In the genomic region with DNA sequence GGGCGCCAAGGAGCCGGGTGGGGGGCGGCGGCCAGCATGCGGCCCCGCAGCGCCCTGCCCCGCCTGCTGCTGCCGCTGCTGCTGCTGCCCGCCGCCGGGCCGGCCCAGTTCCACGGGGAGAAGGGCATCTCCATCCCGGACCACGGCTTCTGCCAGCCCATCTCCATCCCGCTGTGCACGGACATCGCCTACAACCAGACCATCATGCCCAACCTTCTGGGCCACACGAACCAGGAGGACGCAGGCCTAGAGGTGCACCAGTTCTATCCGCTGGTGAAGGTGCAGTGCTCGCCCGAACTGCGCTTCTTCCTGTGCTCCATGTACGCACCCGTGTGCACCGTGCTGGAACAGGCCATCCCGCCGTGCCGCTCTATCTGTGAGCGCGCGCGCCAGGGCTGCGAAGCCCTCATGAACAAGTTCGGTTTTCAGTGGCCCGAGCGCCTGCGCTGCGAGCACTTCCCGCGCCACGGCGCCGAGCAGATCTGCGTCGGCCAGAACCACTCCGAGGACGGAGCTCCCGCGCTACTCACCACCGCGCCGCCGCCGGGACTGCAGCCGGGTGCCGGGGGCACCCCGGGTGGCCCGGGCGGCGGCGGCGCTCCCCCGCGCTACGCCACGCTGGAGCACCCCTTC, we compare ENCODE assay signal across 1 cellular context.
TF ChIP-seq lines count a peak whose summit lies in the region.

No MANE protein-coding gene starts in this region.

TF ChIP-seq in GM23338, 12 proteins besides CTCF, POLR2A, EP300 and RAD21 (continued from another document):
- TF ChIP-seq, protein P1, sequence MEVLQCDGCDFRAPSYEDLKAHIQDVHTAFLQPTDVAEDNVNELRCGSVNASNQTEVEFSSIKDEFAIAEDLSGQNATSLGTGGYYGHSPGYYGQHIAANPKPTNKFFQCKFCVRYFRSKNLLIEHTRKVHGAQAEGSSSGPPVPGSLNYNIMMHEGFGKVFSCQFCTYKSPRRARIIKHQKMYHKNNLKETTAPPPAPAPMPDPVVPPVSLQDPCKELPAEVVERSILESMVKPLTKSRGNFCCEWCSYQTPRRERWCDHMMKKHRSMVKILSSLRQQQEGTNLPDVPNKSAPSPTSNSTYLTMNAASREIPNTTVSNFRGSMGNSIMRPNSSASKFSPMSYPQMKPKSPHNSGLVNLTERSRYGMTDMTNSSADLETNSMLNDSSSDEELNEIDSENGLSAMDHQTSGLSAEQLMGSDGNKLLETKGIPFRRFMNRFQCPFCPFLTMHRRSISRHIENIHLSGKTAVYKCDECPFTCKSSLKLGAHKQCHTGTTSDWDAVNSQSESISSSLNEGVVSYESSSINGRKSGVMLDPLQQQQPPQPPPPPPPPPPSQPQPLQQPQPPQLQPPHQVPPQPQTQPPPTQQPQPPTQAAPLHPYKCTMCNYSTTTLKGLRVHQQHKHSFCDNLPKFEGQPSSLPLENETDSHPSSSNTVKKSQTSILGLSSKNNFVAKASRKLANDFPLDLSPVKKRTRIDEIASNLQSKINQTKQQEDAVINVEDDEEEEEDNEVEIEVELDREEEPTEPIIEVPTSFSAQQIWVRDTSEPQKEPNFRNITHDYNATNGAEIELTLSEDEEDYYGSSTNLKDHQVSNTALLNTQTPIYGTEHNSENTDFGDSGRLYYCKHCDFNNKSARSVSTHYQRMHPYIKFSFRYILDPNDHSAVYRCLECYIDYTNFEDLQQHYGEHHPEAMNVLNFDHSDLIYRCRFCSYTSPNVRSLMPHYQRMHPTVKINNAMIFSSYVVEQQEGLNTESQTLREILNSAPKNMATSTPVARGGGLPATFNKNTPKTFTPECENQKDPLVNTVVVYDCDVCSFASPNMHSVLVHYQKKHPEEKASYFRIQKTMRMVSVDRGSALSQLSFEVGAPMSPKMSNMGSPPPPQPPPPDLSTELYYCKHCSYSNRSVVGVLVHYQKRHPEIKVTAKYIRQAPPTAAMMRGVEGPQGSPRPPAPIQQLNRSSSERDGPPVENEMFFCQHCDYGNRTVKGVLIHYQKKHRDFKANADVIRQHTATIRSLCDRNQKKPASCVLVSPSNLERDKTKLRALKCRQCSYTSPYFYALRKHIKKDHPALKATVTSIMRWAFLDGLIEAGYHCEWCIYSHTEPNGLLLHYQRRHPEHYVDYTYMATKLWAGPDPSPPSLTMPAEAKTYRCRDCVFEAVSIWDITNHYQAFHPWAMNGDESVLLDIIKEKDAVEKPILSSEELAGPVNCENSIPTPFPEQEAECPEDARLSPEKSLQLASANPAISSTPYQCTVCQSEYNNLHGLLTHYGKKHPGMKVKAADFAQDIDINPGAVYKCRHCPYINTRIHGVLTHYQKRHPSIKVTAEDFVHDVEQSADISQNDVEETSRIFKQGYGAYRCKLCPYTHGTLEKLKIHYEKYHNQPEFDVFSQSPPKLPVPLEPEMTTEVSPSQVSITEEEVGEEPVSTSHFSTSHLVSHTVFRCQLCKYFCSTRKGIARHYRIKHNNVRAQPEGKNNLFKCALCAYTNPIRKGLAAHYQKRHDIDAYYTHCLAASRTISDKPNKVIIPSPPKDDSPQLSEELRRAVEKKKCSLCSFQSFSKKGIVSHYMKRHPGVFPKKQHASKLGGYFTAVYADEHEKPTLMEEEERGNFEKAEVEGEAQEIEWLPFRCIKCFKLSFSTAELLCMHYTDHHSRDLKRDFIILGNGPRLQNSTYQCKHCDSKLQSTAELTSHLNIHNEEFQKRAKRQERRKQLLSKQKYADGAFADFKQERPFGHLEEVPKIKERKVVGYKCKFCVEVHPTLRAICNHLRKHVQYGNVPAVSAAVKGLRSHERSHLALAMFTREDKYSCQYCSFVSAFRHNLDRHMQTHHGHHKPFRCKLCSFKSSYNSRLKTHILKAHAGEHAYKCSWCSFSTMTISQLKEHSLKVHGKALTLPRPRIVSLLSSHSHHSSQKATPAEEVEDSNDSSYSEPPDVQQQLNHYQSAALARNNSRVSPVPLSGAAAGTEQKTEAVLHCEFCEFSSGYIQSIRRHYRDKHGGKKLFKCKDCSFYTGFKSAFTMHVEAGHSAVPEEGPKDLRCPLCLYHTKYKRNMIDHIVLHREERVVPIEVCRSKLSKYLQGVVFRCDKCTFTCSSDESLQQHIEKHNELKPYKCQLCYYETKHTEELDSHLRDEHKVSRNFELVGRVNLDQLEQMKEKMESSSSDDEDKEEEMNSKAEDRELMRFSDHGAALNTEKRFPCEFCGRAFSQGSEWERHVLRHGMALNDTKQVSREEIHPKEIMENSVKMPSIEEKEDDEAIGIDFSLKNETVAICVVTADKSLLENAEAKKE (CRISPR knock-in tag; IDR thresholded peaks at IDR 0.05), result no peak
- TF ChIP-seq, protein P2, sequence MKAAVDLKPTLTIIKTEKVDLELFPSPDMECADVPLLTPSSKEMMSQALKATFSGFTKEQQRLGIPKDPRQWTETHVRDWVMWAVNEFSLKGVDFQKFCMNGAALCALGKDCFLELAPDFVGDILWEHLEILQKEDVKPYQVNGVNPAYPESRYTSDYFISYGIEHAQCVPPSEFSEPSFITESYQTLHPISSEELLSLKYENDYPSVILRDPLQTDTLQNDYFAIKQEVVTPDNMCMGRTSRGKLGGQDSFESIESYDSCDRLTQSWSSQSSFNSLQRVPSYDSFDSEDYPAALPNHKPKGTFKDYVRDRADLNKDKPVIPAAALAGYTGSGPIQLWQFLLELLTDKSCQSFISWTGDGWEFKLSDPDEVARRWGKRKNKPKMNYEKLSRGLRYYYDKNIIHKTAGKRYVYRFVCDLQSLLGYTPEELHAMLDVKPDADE (IDR thresholded peaks at IDR 0.05), result no peak
- TF ChIP-seq ZNF114 (CRISPR knock-in tag; IDR thresholded peaks at IDR 0.05) (no peak), POLR2AphosphoS5 (IDR thresholded peaks at IDR 0.05; ENCODE audit: low read depth) (no peak), NANOG (IDR thresholded peaks at IDR 0.05; ENCODE audit: borderline replicate concordance) (no peak), EZH2 (IDR thresholded peaks at IDR 0.05; ENCODE audit: low read depth, unreplicated experiment) (no peak)
